ENCODE assay signal across 30 cellular contexts in the genomic region with DNA sequence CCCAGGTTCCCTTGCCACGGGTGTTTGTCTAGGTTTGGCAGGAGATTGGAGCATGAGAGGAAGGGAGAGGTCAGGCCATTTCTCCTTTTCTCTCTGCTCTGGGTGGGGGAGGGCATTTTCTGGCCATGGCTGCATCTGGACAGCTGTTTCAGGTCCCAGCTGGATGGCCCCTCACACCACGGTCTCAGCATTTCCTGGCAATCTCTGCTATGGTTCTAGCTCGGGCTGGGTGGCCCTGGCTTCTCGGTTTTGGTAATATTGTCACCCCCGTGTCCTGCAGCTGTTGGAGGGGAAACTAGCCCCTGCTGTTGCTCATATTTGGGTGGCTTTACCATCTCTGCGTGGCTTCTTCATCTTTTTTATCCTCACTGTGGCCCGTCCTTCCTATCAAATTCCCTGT.
"Had no signal": no experiment of that assay in that cellular context is flagged by ENCODE, and none has a peak within 500 bp of the region (broad histone marks: within the 10 kb centered on the region; RNA-seq: fewer than 3 reads in every experiment).

No MANE protein-coding gene starts in this region.

- H3K36me3 Mint-ChIP-seq: naive thymus-derived CD8-positive, alpha-beta T cell; natural killer cell treated with Interleukin-12 subunit alpha and Interleukin-12 subunit beta and Interleukin-15 and Interleukin-18, amount 100 ng/mL, for 72 hours; stimulated activated memory B cell treated with anti-CD40 and anti-IgM and Interleukin-4, amounts not matched to agents 10 μg/mL and 1 μg/mL and 100 μg/mL, for 72 hours had no signal

- H3K27ac ChIP-seq: neutrophil, ovary, parathyroid adenoma, psoas muscle, right lobe of liver, sigmoid colon, suprapubic skin, testis, tibial artery, transverse colon, upper lobe of left lung, vagina had no signal

- H3K9me3 ChIP-seq: neutrophil, ovary, psoas muscle, right lobe of liver, sigmoid colon, suprapubic skin, testis, tibial artery, transverse colon, upper lobe of left lung, vagina had no signal

- DNase-seq: naive thymus-derived CD8-positive, alpha-beta T cell; nephron progenitor cell; nucleus accumbens; ovary; posterior cingulate gyrus; psoas muscle; right cardiac atrium; right lobe of liver; sigmoid colon; small intestine; stimulated activated CD4-positive, alpha-beta T cell treated with anti-CD3 and anti-CD28 coated beads, Interleukin-15, amount 100 ng/mL, for 24 hours; stimulated activated CD4-positive, alpha-beta T cell treated with anti-CD3 and anti-CD28 coated beads, Interleukin-2, amount 100 ng/mL, for 24 hours; stimulated activated CD4-positive, alpha-beta T cell treated with anti-CD3 and anti-CD28 coated beads, Interleukin-2, amount 100 ng/mL, for 48 hours; stimulated activated CD4-positive, alpha-beta T cell treated with anti-CD3 and anti-CD28 coated beads, Interleukin-4, amount 100 ng/mL, for 24 hours; stimulated activated naive CD4-positive, alpha-beta T cell; stimulated activated naive CD8-positive, alpha-beta T cell treated with anti-CD3 and anti-CD28 coated beads, Interleukin-15, amount 100 ng/mL, for 72 hours; stimulated activated naive CD8-positive, alpha-beta T cell treated with anti-CD3 and anti-CD28 coated beads, Interleukin-15, Interleukin-2, amounts not matched to agents 100 U/mL and 50 U/mL, for 24 hours; substantia nigra; testis; tibial artery; transverse colon; upper lobe of left lung had no signal

- H3K4me1 ChIP-seq: parathyroid adenoma, psoas muscle, right lobe of liver, sigmoid colon, suprapubic skin, testis, tibial artery, transverse colon, upper lobe of left lung, vagina had no signal

- H3K27ac Mint-ChIP-seq: naive thymus-derived CD8-positive, alpha-beta T cell; natural killer cell treated with Interleukin-12 subunit alpha and Interleukin-12 subunit beta and Interleukin-15 and Interleukin-18, amount 100 ng/mL, for 72 hours; nephron progenitor cell; progenitor cell of endocrine pancreas; stimulated activated memory B cell treated with anti-CD40 and anti-IgM and Interleukin-4, amounts not matched to agents 10 μg/mL and 1 μg/mL and 100 μg/mL, for 72 hours had no signal

- H3K27me3 ChIP-seq: ovary, right lobe of liver, testis, vagina had no signal

- H3K4me3 ChIP-seq: ovary, psoas muscle, right lobe of liver, sigmoid colon, suprapubic skin, testis, tibial artery, transverse colon, upper lobe of left lung, vagina had no signal

- H3K9me3 Mint-ChIP-seq: naive thymus-derived CD8-positive, alpha-beta T cell; natural killer cell treated with Interleukin-12 subunit alpha and Interleukin-12 subunit beta and Interleukin-15 and Interleukin-18, amount 100 ng/mL, for 72 hours; nephron progenitor cell; neural crest cell; stimulated activated memory B cell treated with anti-CD40 and anti-IgM and Interleukin-4, amounts not matched to agents 10 μg/mL and 1 μg/mL and 100 μg/mL, for 72 hours; stimulated activated naive CD8-positive, alpha-beta T cell treated with anti-CD3 and anti-CD28 coated beads, Interleukin-15, amount 100 ng/mL, for 72 hours had no signal

- H3K4me3 Mint-ChIP-seq: naive thymus-derived CD8-positive, alpha-beta T cell; natural killer cell treated with Interleukin-12 subunit alpha and Interleukin-12 subunit beta and Interleukin-15 and Interleukin-18, amount 100 ng/mL, for 72 hours; nephron progenitor cell; neural crest cell; stimulated activated memory B cell treated with anti-CD40 and anti-IgM and Interleukin-4, amounts not matched to agents 10 μg/mL and 1 μg/mL and 100 μg/mL, for 72 hours; stimulated activated naive CD8-positive, alpha-beta T cell treated with anti-CD3 and anti-CD28 coated beads, Interleukin-15, amount 100 ng/mL, for 72 hours had no signal

- H3K36me3 ChIP-seq: neutrophil, ovary, right lobe of liver, sigmoid colon, suprapubic skin, tibial artery, transverse colon, upper lobe of left lung, vagina had no signal

- H3K4me1 Mint-ChIP-seq: nephron progenitor cell; neural crest cell; stimulated activated memory B cell treated with anti-CD40 and anti-IgM and Interleukin-4, amounts not matched to agents 10 μg/mL and 1 μg/mL and 100 μg/mL, for 72 hours; stimulated activated naive CD8-positive, alpha-beta T cell treated with anti-CD3 and anti-CD28 coated beads, Interleukin-15, amount 100 ng/mL, for 72 hours had no signal

- ATAC-seq: naive thymus-derived CD8-positive, alpha-beta T cell; natural killer cell treated with Interleukin-12 subunit alpha and Interleukin-12 subunit beta and Interleukin-15 and Interleukin-18, amount 100 ng/mL, for 72 hours; psoas muscle; right cardiac atrium; right lobe of liver; stimulated activated memory B cell treated with anti-CD40 and anti-IgM and Interleukin-4, amounts not matched to agents 10 μg/mL and 1 μg/mL and 100 μg/mL, for 72 hours; stimulated activated naive CD8-positive, alpha-beta T cell treated with anti-CD3 and anti-CD28 coated beads, Interleukin-15, amount 100 ng/mL, for 72 hours; stimulated activated naive CD8-positive, alpha-beta T cell treated with anti-CD3 and anti-CD28 coated beads, Interleukin-15, Interleukin-2, amounts not matched to agents 100 U/mL and 50 U/mL, for 24 hours had no signal
